In the genomic region with DNA sequence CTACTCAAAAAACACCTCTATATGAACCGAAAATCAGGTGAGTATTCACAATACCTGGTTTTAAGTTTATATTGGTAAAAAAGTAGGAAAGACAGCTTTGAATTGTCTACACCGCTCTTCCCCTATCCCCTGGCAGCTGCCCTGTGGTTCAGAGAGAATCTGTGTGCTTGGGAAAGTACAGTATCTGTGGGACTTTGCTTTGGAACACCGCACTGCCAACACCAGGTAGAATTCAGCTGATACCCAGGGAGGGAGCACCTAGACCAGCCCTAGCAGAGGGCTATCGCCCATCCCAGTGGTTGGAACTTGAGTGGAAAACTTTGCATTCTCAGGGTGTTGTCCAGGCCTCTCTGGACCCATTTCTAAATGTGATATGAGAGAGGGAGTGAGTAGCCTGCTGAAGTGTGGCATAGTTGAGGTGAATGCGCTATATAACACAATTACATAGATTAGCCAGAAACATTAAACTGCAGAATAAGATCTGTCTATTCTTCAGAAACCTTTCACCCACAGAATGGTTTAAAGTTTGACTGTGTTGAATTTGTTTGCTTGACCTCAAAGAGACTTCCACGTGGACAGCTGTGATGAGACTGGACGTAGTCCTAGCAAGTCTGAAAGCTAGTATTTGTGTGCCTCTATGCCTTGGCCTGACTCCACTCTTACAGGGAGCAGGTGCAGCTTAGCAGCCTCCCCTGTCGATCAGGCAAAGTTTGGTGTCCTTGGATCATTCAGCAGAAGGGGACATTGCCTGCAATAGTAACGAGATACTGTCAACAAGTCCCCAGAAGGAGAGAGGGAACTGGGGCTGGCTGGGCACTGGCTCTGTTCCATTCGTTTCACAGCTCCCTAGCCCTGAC, we compare ENCODE assay signal across 1 cellular context.
TF ChIP-seq lines count a peak whose summit lies in the region.

No MANE protein-coding gene starts in this region.

TF ChIP-seq in HepG2, 621 proteins besides CTCF, POLR2A, EP300 and RAD21 (continued from another document and continues in another):
- TF ChIP-seq, protein P1, sequence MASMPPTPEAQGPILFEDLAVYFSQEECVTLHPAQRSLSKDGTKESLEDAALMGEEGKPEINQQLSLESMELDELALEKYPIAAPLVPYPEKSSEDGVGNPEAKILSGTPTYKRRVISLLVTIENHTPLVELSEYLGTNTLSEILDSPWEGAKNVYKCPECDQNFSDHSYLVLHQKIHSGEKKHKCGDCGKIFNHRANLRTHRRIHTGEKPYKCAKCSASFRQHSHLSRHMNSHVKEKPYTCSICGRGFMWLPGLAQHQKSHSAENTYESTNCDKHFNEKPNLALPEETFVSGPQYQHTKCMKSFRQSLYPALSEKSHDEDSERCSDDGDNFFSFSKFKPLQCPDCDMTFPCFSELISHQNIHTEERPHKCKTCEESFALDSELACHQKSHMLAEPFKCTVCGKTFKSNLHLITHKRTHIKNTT (CRISPR knock-in tag; IDR thresholded peaks at IDR 0.05), result no peak
- TF ChIP-seq REL (CRISPR knock-in tag; conservative IDR thresholded peaks at IDR 0.05) (no peak), TBX3 (IDR thresholded peaks at IDR 0.05; ENCODE audit: borderline replicate concordance) (no peak), FOXM1 (CRISPR knock-in tag; IDR thresholded peaks at IDR 0.05) (no peak), NFYC (CRISPR knock-in tag; IDR thresholded peaks at IDR 0.05) (no peak), ESRRA (CRISPR knock-in tag; IDR thresholded peaks at IDR 0.05; ENCODE audit: low read depth) (peak; percentile 78; the same call in 1 of the 2 replicates), EHMT2 (IDR thresholded peaks at IDR 0.05; ENCODE audit: borderline replicate concordance, low read depth, low read length) (no peak), ZBTB21 (CRISPR knock-in tag; IDR thresholded peaks at IDR 0.05) (no peak), KAT7 (CRISPR knock-in tag; IDR thresholded peaks at IDR 0.05; ENCODE audit: borderline replicate concordance) (0 out of 2 replicates have a peak, but pooled peaks have one; percentile 26), MAFF (IDR thresholded peaks at IDR 0.05; ENCODE audit: low read depth, low read length) (no peak), MAZ (IDR thresholded peaks at IDR 0.05; ENCODE audit: borderline replicate concordance, low read depth, low read length) (no peak; the same call in 1 of the 2 replicates), MAZ (CRISPR knock-in tag; IDR thresholded peaks at IDR 0.05; ENCODE audit: low read depth) (0 out of 2 replicates have a peak, but pooled peaks have one; percentile 26), ZNF138 (CRISPR knock-in tag; IDR thresholded peaks at IDR 0.05; ENCODE audit: low read depth) (no peak), POLR2AphosphoS5 (IDR thresholded peaks at IDR 0.05; ENCODE audit: low read depth, low read length) (peak; percentile 51), MBNL3 (CRISPR knock-in tag; conservative IDR thresholded peaks at IDR 0.05) (no peak), MIXL1 (CRISPR knock-in tag; IDR thresholded peaks at IDR 0.05) (peak; percentile 83; the same call in 1 of the 2 replicates), ZNF761 (CRISPR knock-in tag; conservative IDR thresholded peaks at IDR 0.05) (no peak), ZNF703 (CRISPR knock-in tag; IDR thresholded peaks at IDR 0.05; ENCODE audit: borderline replicate concordance) (0 out of 2 replicates have a peak, but pooled peaks have one; percentile 1), SALL1 (CRISPR knock-in tag; IDR thresholded peaks at IDR 0.05) (peak; percentile 95), RFX3 (CRISPR knock-in tag; IDR thresholded peaks at IDR 0.05) (no peak), MTA1 (CRISPR knock-in tag; IDR thresholded peaks at IDR 0.05; ENCODE audit: borderline replicate concordance) (no peak), ZFP62 (CRISPR knock-in tag; IDR thresholded peaks at IDR 0.05) (no peak), ZFYVE20 (CRISPR knock-in tag; IDR thresholded peaks at IDR 0.05; ENCODE audit: borderline replicate concordance, low read depth) (no peak), ZNF724P (CRISPR knock-in tag; IDR thresholded peaks at IDR 0.05; ENCODE audit: borderline replicate concordance) (no peak), POGZ (CRISPR knock-in tag; IDR thresholded peaks at IDR 0.05) (peak; percentile 73; the same call in 1 of the 2 replicates), ZNF20 (CRISPR knock-in tag; IDR thresholded peaks at IDR 0.05) (no peak), ZNF841 (CRISPR knock-in tag; IDR thresholded peaks at IDR 0.05; ENCODE audit: borderline replicate concordance) (no peak), ZKSCAN8 (CRISPR knock-in tag; IDR thresholded peaks at IDR 0.05; ENCODE audit: borderline replicate concordance) (peak; percentile 64; the same call in 1 of the 2 replicates), GABPA (IDR thresholded peaks at IDR 0.05; ENCODE audit: low read depth, low read length) (no peak), GABPA (CRISPR knock-in tag; IDR thresholded peaks at IDR 0.05; ENCODE audit: low read depth) (no peak), NR2F6 (IDR thresholded peaks at IDR 0.05) (peak; percentile 60), NR2F6 (CRISPR knock-in tag; IDR thresholded peaks at IDR 0.05) (peak; percentile 85), ZFX (CRISPR knock-in tag; IDR thresholded peaks at IDR 0.05; ENCODE audit: low read depth) (peak; percentile 59; the same call in 1 of the 2 replicates), ZSCAN22 (CRISPR knock-in tag; IDR thresholded peaks at IDR 0.05) (0 out of 2 replicates have a peak, but pooled peaks have one; percentile 44), AKAP8 (CRISPR knock-in tag; IDR thresholded peaks at IDR 0.05) (no peak), ZNF12 (CRISPR knock-in tag; IDR thresholded peaks at IDR 0.05) (no peak), ZSCAN30 (CRISPR knock-in tag; IDR thresholded peaks at IDR 0.05) (no peak), NR2F2 (IDR thresholded peaks at IDR 0.05; ENCODE audit: borderline replicate concordance, low read depth) (no peak), ZNF781 (CRISPR knock-in tag; IDR thresholded peaks at IDR 0.05; ENCODE audit: borderline replicate concordance, not compliant biosample characterization) (no peak), ZNF564 (CRISPR knock-in tag; IDR thresholded peaks at IDR 0.05) (peak; percentile 64)
- TF ChIP-seq, protein P2, sequence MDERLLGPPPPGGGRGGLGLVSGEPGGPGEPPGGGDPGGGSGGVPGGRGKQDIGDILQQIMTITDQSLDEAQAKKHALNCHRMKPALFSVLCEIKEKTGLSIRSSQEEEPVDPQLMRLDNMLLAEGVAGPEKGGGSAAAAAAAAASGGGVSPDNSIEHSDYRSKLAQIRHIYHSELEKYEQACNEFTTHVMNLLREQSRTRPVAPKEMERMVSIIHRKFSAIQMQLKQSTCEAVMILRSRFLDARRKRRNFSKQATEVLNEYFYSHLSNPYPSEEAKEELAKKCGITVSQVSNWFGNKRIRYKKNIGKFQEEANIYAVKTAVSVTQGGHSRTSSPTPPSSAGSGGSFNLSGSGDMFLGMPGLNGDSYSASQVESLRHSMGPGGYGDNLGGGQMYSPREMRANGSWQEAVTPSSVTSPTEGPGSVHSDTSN (CRISPR knock-in tag; IDR thresholded peaks at IDR 0.05), result peak; percentile 51
- TF ChIP-seq, protein P3, sequence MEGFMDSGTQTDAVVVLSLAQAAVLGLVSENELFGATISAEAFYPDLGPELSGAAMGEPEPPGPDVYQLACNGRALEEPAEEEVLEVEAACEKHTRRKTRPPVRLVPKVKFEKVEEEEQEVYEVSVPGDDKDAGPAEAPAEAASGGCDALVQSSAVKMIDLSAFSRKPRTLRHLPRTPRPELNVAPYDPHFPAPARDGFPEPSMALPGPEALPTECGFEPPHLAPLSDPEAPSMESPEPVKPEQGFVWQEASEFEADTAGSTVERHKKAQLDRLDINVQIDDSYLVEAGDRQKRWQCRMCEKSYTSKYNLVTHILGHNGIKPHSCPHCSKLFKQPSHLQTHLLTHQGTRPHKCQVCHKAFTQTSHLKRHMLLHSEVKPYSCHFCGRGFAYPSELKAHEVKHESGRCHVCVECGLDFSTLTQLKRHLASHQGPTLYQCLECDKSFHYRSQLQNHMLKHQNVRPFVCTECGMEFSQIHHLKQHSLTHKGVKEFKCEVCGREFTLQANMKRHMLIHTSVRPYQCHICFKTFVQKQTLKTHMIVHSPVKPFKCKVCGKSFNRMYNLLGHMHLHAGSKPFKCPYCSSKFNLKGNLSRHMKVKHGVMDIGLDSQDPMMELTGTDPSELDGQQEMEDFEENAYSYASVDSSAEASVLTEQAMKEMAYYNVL (CRISPR knock-in tag; IDR thresholded peaks at IDR 0.05; ENCODE audit: borderline replicate concordance), result peak; percentile 61; the same call in 1 of the 2 replicates
- TF ChIP-seq, protein P4, sequence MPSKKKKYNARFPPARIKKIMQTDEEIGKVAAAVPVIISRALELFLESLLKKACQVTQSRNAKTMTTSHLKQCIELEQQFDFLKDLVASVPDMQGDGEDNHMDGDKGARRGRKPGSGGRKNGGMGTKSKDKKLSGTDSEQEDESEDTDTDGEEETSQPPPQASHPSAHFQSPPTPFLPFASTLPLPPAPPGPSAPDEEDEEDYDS (CRISPR knock-in tag; IDR thresholded peaks at IDR 0.05), result peak; percentile 53; the same call in 1 of the 2 replicates
- TF ChIP-seq, protein P5, sequence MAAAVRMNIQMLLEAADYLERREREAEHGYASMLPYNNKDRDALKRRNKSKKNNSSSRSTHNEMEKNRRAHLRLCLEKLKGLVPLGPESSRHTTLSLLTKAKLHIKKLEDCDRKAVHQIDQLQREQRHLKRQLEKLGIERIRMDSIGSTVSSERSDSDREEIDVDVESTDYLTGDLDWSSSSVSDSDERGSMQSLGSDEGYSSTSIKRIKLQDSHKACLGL (CRISPR knock-in tag; IDR thresholded peaks at IDR 0.05), result no peak
- TF ChIP-seq, protein P6, sequence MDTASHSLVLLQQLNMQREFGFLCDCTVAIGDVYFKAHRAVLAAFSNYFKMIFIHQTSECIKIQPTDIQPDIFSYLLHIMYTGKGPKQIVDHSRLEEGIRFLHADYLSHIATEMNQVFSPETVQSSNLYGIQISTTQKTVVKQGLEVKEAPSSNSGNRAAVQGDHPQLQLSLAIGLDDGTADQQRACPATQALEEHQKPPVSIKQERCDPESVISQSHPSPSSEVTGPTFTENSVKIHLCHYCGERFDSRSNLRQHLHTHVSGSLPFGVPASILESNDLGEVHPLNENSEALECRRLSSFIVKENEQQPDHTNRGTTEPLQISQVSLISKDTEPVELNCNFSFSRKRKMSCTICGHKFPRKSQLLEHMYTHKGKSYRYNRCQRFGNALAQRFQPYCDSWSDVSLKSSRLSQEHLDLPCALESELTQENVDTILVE (CRISPR knock-in tag; IDR thresholded peaks at IDR 0.05), result peak; percentile 58; the same call in 1 of the 2 replicates
- TF ChIP-seq, protein P7, sequence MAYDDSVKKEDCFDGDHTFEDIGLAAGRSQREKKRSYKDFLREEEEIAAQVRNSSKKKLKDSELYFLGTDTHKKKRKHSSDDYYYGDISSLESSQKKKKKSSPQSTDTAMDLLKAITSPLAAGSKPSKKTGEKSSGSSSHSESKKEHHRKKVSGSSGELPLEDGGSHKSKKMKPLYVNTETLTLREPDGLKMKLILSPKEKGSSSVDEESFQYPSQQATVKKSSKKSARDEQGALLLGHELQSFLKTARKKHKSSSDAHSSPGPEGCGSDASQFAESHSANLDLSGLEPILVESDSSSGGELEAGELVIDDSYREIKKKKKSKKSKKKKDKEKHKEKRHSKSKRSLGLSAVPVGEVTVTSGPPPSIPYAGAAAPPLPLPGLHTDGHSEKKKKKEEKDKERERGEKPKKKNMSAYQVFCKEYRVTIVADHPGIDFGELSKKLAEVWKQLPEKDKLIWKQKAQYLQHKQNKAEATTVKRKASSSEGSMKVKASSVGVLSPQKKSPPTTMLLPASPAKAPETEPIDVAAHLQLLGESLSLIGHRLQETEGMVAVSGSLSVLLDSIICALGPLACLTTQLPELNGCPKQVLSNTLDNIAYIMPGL (CRISPR knock-in tag; IDR thresholded peaks at IDR 0.05; ENCODE audit: borderline replicate concordance in 1 of 2, low read depth in 1 of 2), result peak; percentile 24 to 35; a peak in 1 of 4 replicates
- TF ChIP-seq, protein P8, sequence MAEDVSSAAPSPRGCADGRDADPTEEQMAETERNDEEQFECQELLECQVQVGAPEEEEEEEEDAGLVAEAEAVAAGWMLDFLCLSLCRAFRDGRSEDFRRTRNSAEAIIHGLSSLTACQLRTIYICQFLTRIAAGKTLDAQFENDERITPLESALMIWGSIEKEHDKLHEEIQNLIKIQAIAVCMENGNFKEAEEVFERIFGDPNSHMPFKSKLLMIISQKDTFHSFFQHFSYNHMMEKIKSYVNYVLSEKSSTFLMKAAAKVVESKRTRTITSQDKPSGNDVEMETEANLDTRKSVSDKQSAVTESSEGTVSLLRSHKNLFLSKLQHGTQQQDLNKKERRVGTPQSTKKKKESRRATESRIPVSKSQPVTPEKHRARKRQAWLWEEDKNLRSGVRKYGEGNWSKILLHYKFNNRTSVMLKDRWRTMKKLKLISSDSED (CRISPR knock-in tag; IDR thresholded peaks at IDR 0.05), result no peak
- TF ChIP-seq, protein P9, sequence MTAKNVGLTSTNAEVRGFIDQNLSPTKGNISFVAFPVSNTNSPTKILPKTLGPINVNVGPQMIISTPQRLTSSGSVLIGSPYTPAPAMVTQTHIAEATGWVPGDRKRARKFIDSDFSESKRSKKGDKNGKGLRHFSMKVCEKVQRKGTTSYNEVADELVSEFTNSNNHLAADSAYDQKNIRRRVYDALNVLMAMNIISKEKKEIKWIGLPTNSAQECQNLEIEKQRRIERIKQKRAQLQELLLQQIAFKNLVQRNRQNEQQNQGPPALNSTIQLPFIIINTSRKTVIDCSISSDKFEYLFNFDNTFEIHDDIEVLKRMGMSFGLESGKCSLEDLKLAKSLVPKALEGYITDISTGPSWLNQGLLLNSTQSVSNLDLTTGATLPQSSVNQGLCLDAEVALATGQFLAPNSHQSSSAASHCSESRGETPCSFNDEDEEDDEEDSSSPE (CRISPR knock-in tag; IDR thresholded peaks at IDR 0.05), result peak; percentile 56
